ENCODE assay signal across 16 cellular contexts in the genomic region with DNA sequence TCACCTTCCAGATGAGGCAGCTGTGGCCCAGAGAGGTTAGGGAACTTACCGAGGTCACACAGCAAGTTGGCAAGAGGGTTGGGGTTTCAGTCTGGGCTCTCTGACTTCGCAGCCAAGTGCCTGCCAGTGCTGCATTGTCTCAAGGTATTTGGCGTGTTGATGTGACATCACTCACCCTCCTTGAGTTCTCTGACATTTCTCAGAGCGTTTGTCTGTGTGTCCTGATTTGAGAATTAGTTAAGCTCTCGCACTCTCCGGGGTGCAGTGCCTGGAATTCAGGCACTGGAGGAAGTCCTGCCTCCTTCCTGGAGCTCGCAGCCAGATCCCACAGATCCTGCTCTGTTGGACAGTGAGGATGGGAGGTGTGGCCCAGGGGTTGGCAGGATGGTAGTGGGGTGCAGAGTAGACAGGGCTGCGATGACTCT. TPM values are rescaled to one million over a fixed set of nuclear protein-coding genes. Genes with fewer than 3 reads are reported as not detected.
DNase-seq lines count a peak whose midpoint lies in the region; ATAC-seq, FAIRE-seq and TF ChIP-seq lines count a peak whose summit lies in the region.
"Had no signal": no experiment of that assay in that cellular context is flagged by ENCODE, and none has a peak within 500 bp of the region (broad histone marks: within the 10 kb centered on the region; RNA-seq: fewer than 3 reads in every experiment).

No MANE protein-coding gene starts in this region.

- H3K9ac ChIP-seq in astrocyte (ENCODE audit: low read length) (peak overlapping the region; percentile 66), HepG2 (ENCODE audit: insufficient read depth, low read depth, low read length) (peak overlapping the region; percentile 20; the same call in 1 of the 2 replicates)

- DNase-seq in astrocyte (ENCODE audit: low read depth) = no peak
- DNase-seq in HepG2 (ENCODE audit: low spot score) = no peak
- DNase-seq in putamen (ENCODE audit: low spot score) = peak; percentile 42
- DNase-seq in activated CD4-positive, alpha-beta memory T cell treated with anti-CD3 and anti-CD28 coated beads, Interleukin-2, amount 10 ng/mL, durations not matched to agents 7 days and 5 days = no peak
- no peak for DNase-seq in activated CD8-positive, alpha-beta memory T cell treated with anti-CD3 and anti-CD28 coated beads for 24 hours
- DNase-seq in T-helper 2 cell treated with Interferon-gamma antibody and Interleukin-4, amounts not matched to agents 5 μg/mL and 100 μg/mL, for 36 hours (ENCODE audit: low spot score) = no peak
- DNase-seq: activated CD4-positive, alpha-beta T cell treated with anti-CD3 and anti-CD28 coated beads, Interleukin-2, amount 10 ng/mL, durations not matched to agents 7 days and 5 days; CD4-positive, CD25-positive, alpha-beta regulatory T cell; GDM1; NCI-H510A; psoas muscle; stimulated activated naive CD8-positive, alpha-beta T cell treated with anti-CD3 and anti-CD28 coated beads, Interleukin-15, Interleukin-2, amounts not matched to agents 100 U/mL and 50 U/mL, for 24 hours; T-helper 17 cell had no signal

- H2AFZ ChIP-seq in astrocyte (ENCODE audit: low read depth, low read length) (peak overlapping the region; percentile 3), HepG2 (ENCODE audit: low read length) (no peak overlapping the region)

- 86% methylated on average over 7 of the region's 8 CpGs for WGBS in HepG2 (ENCODE audit: low lambda C conversion rate)

- in situ Hi-C loops in HepG2 (cut with HindIII; ENCODE audit: extremely low pct_ligation_motif_present, low pct_unique_long_range_greater_than_20kb) = no loop called here

- H3K27me3 Mint-ChIP-seq in astrocyte (ENCODE audit: low read depth, unreplicated experiment) = no peaks in the 10 kb centered on the region
- H3K27me3 Mint-ChIP-seq in activated CD4-positive, alpha-beta memory T cell treated with anti-CD3 and anti-CD28 coated beads, Interleukin-2, amount 10 ng/mL, durations not matched to agents 7 days and 5 days = no peaks in the 10 kb centered on the region
- no peaks in the 10 kb centered on the region for H3K27me3 Mint-ChIP-seq in T-helper 2 cell treated with Interferon-gamma antibody and Interleukin-4, amounts not matched to agents 5 μg/mL and 100 μg/mL, for 36 hours (ENCODE audit: low read depth)
- H3K27me3 Mint-ChIP-seq: CD4-positive, CD25-positive, alpha-beta regulatory T cell; T-helper 17 cell had no signal

- H3K4me1 Mint-ChIP-seq in astrocyte (ENCODE audit: low read depth, unreplicated experiment) = peaks cover 42% of the 10 kb centered on the region
- no peaks in the 10 kb centered on the region for H3K4me1 Mint-ChIP-seq in activated CD4-positive, alpha-beta memory T cell treated with anti-CD3 and anti-CD28 coated beads, Interleukin-2, amount 10 ng/mL, durations not matched to agents 7 days and 5 days
- H3K4me1 Mint-ChIP-seq in T-helper 2 cell treated with Interferon-gamma antibody and Interleukin-4, amounts not matched to agents 5 μg/mL and 100 μg/mL, for 36 hours (ENCODE audit: low read depth) = no peaks in the 10 kb centered on the region
- H3K4me1 Mint-ChIP-seq: activated CD4-positive, alpha-beta T cell treated with anti-CD3 and anti-CD28 coated beads, Interleukin-2, amount 10 ng/mL, durations not matched to agents 7 days and 5 days; CD4-positive, CD25-positive, alpha-beta regulatory T cell had no signal

- peak overlapping the region; percentile 96 for H3K27ac Mint-ChIP-seq in astrocyte (ENCODE audit: unreplicated experiment)
- H3K27ac Mint-ChIP-seq in activated CD4-positive, alpha-beta memory T cell treated with anti-CD3 and anti-CD28 coated beads, Interleukin-2, amount 10 ng/mL, durations not matched to agents 7 days and 5 days = no peak overlapping the region
- H3K27ac Mint-ChIP-seq in T-helper 2 cell treated with Interferon-gamma antibody and Interleukin-4, amounts not matched to agents 5 μg/mL and 100 μg/mL, for 36 hours = no peak overlapping the region
- H3K27ac Mint-ChIP-seq: activated CD4-positive, alpha-beta T cell treated with anti-CD3 and anti-CD28 coated beads, Interleukin-2, amount 10 ng/mL, durations not matched to agents 7 days and 5 days; activated T-helper 1 cell treated with anti-CD3 and anti-CD28 coated beads, Interleukin-12 subunit alpha, Interleukin-12 subunit beta, Interleukin-2, Interleukin-4 antibody, amounts not matched to agents 30 ng/mL and 10 ng/mL and 1 ng/mL, durations not matched to agents 14 hours and 24 hours and 36 hours; CD4-positive, CD25-positive, alpha-beta regulatory T cell; T-helper 17 cell had no signal

- peak overlapping the region; percentile 72 for H3K4me2 ChIP-seq in astrocyte (ENCODE audit: low read length)
- H3K4me2 ChIP-seq in HepG2 (ENCODE audit: low read depth, low read length) = peak overlapping the region; percentile 8; the same call in 1 of the 2 replicates

- H3K9me3 ChIP-seq in HEK293 (ENCODE audit: control insufficient read depth, insufficient read depth, low read depth, low read length) (no peaks in the 10 kb centered on the region), astrocyte (ENCODE audit: insufficient read depth, low read depth, low read length) (no peaks in the 10 kb centered on the region), HepG2 (ENCODE audit: low read length) (no peaks in the 10 kb centered on the region)
- H3K9me3 ChIP-seq: psoas muscle had no signal

- H3K4me3 ChIP-seq in HEK293 (ENCODE audit: low read depth, low read length) (no peak overlapping the region), astrocyte (ENCODE audit: insufficient read depth, low read depth, low read length) (no peak overlapping the region), HepG2 (replicated peaks in 1 of 3; ENCODE audit: insufficient read depth in 1 of 3, low read depth in 2 of 3, low read length in 3 of 3) (no peak overlapping the region)
- H3K4me3 ChIP-seq: psoas muscle had no signal

- H4K20me1 ChIP-seq in astrocyte (ENCODE audit: insufficient read depth, low read length) (no peaks in the 10 kb centered on the region), HepG2 (ENCODE audit: insufficient read depth, low read length) (no peaks in the 10 kb centered on the region)

- ATAC-seq in HepG2 (no peak), HG03457 (IDR thresholded peaks at IDR 0.05; ENCODE audit: unreplicated experiment) (no peak)
- ATAC-seq: psoas muscle; stimulated activated naive CD8-positive, alpha-beta T cell treated with anti-CD3 and anti-CD28 coated beads, Interleukin-15, Interleukin-2, amounts not matched to agents 100 U/mL and 50 U/mL, for 24 hours; T-helper 17 cell had no signal

- H3K36me3 Mint-ChIP-seq in astrocyte (ENCODE audit: low read depth, unreplicated experiment) = no peaks in the 10 kb centered on the region
- H3K36me3 Mint-ChIP-seq in activated CD4-positive, alpha-beta memory T cell treated with anti-CD3 and anti-CD28 coated beads, Interleukin-2, amount 10 ng/mL, durations not matched to agents 7 days and 5 days (ENCODE audit: low read depth) = no peaks in the 10 kb centered on the region
- no peaks in the 10 kb centered on the region for H3K36me3 Mint-ChIP-seq in T-helper 2 cell treated with Interferon-gamma antibody and Interleukin-4, amounts not matched to agents 5 μg/mL and 100 μg/mL, for 36 hours (ENCODE audit: low read depth)
- H3K36me3 Mint-ChIP-seq: CD4-positive, CD25-positive, alpha-beta regulatory T cell had no signal

- no peak for FAIRE-seq in astrocyte (lab: Jason Lieb, UNC)
- FAIRE-seq in HepG2 (lab: Jason Lieb, UNC) = no peak

- no peak for TF ChIP-seq EP300 in HepG2 (IDR thresholded peaks at IDR 0.05; ENCODE audit: low read depth in 2 of 2, low read length in 2 of 2)
- TF ChIP-seq EP300 in HepG2 (CRISPR knock-in tag; IDR thresholded peaks at IDR 0.05; ENCODE audit: borderline replicate concordance) = no peak

- CTCF ChIA-PET in HEK293 (lab: Yijun Ruan, JAX) (interaction anchor here (0.8 to 1.9 kb wide), 4 partner anchors 16 to 43 kb away, joined by 3 to 5 read pairs (median 4); a partner anchor contains a TSS), HepG2 (lab: Yijun Ruan, JAX; ENCODE audit: low intra/inter-chr PET ratio, low total read pairs) (no interaction called here)
- CTCF ChIA-PET in activated CD4-positive, alpha-beta memory T cell treated with anti-CD3 and anti-CD28 coated beads, Interleukin-2, amount 10 ng/mL, durations not matched to agents 7 days and 5 days (lab: Charles Lee) = no interaction called here

- TF ChIP-seq POLR2A in HepG2 (IDR thresholded peaks at IDR 0.05; ENCODE audit: insufficient read depth in 1 of 2, low read depth in 2 of 2, low read length in 2 of 2) = no peak

- POLR2A ChIA-PET in HEK293 (lab: Yijun Ruan, JAX) = interaction anchor here (2.1 to 3.2 kb wide), 2 partner anchors 12 to 25 kb away, joined by 7 to 15 read pairs; a partner anchor contains a TSS
- POLR2A ChIA-PET in HepG2 (lab: Yijun Ruan, JAX) = interaction anchor here (1.6 to 4.2 kb wide), 5 partner anchors 12 to 45 kb away, joined by 4 to 44 read pairs (median 23); a partner anchor contains a TSS
- POLR2A ChIA-PET in activated CD4-positive, alpha-beta memory T cell treated with anti-CD3 and anti-CD28 coated beads, Interleukin-2, amount 10 ng/mL, durations not matched to agents 7 days and 5 days (lab: Charles Lee) = no interaction called here

- intact Hi-C loops in HepG2 (cut with micrococcal nuclease; ENCODE audit: unreplicated experiment) = no loop called here

- TF ChIP-seq CTCF in HEK293 (tag by site-specific recombination; IDR thresholded peaks at IDR 0.05) (no peak), astrocyte (IDR thresholded peaks at IDR 0.05; ENCODE audit: insufficient read depth, low read depth, low read length) (no peak), HepG2 (CRISPR knock-in tag; IDR thresholded peaks at IDR 0.05) (no peak)

- no peak for TF ChIP-seq RAD21 in HepG2 (CRISPR knock-in tag; IDR thresholded peaks at IDR 0.05)

- H3K27me3 ChIP-seq in astrocyte (ENCODE audit: insufficient read depth, low read length) (no peaks in the 10 kb centered on the region), HepG2 (ENCODE audit: control insufficient read depth in 1 of 2, insufficient read depth in 2 of 2, low read length in 2 of 2) (no peaks in the 10 kb centered on the region)

- BruUV-seq in HepG2 (replicated peaks; lab: Mats Ljungman, UMichigan) = TSS peak; percentile 49

- no peaks in the 10 kb centered on the region for H3K9me3 Mint-ChIP-seq in astrocyte (ENCODE audit: unreplicated experiment)
- no peaks in the 10 kb centered on the region for H3K9me3 Mint-ChIP-seq in activated CD4-positive, alpha-beta memory T cell treated with anti-CD3 and anti-CD28 coated beads, Interleukin-2, amount 10 ng/mL, durations not matched to agents 7 days and 5 days
- no peaks in the 10 kb centered on the region for H3K9me3 Mint-ChIP-seq in T-helper 2 cell treated with Interferon-gamma antibody and Interleukin-4, amounts not matched to agents 5 μg/mL and 100 μg/mL, for 36 hours
- H3K9me3 Mint-ChIP-seq: activated CD4-positive, alpha-beta T cell treated with anti-CD3 and anti-CD28 coated beads, Interleukin-2, amount 10 ng/mL, durations not matched to agents 7 days and 5 days; activated T-helper 1 cell treated with anti-CD3 and anti-CD28 coated beads, Interleukin-12 subunit alpha, Interleukin-12 subunit beta, Interleukin-2, Interleukin-4 antibody, amounts not matched to agents 30 ng/mL and 10 ng/mL and 1 ng/mL, durations not matched to agents 14 hours and 24 hours and 36 hours; CD4-positive, CD25-positive, alpha-beta regulatory T cell had no signal

- no peak overlapping the region for H3K27ac ChIP-seq in HEK293 (ENCODE audit: extremely low read depth, low read depth, low read length)
- peak overlapping the region; percentile 84 for H3K27ac ChIP-seq in astrocyte (ENCODE audit: low read depth, low read length)
- peak overlapping the region; percentile 41 for H3K27ac ChIP-seq in HepG2 (ENCODE audit: extremely low read length, insufficient read depth, low read length)
- H3K27ac ChIP-seq: psoas muscle had no signal

- H3K4me1 ChIP-seq in HEK293 (ENCODE audit: control insufficient read depth, insufficient read depth, low read length) (peaks cover 11% of the 10 kb centered on the region; the same call in 1 of the 2 replicates), astrocyte (ENCODE audit: insufficient read depth, low read length) (peaks cover 46% of the 10 kb centered on the region), HepG2 (ENCODE audit: insufficient read depth, low read length) (peaks cover 65% of the 10 kb centered on the region)
- H3K4me1 ChIP-seq: psoas muscle had no signal

- H3K79me2 ChIP-seq in astrocyte (ENCODE audit: insufficient read depth, low read length) = no peaks in the 10 kb centered on the region
- H3K79me2 ChIP-seq in HepG2 (ENCODE audit: insufficient read depth, low read length) = peaks cover 15% of the 10 kb centered on the region

- no peak overlapping the region for H3K4me3 Mint-ChIP-seq in astrocyte (ENCODE audit: unreplicated experiment)
- H3K4me3 Mint-ChIP-seq in activated CD4-positive, alpha-beta memory T cell treated with anti-CD3 and anti-CD28 coated beads, Interleukin-2, amount 10 ng/mL, durations not matched to agents 7 days and 5 days = no peak overlapping the region
- no peak overlapping the region for H3K4me3 Mint-ChIP-seq in T-helper 2 cell treated with Interferon-gamma antibody and Interleukin-4, amounts not matched to agents 5 μg/mL and 100 μg/mL, for 36 hours
- H3K4me3 Mint-ChIP-seq: activated CD4-positive, alpha-beta T cell treated with anti-CD3 and anti-CD28 coated beads, Interleukin-2, amount 10 ng/mL, durations not matched to agents 7 days and 5 days; activated T-helper 1 cell treated with anti-CD3 and anti-CD28 coated beads, Interleukin-12 subunit alpha, Interleukin-12 subunit beta, Interleukin-2, Interleukin-4 antibody, amounts not matched to agents 30 ng/mL and 10 ng/mL and 1 ng/mL, durations not matched to agents 14 hours and 24 hours and 36 hours; CD4-positive, CD25-positive, alpha-beta regulatory T cell; T-helper 17 cell had no signal

- no peaks in the 10 kb centered on the region; a peak in 1 of 3 replicates for H3K36me3 ChIP-seq in HEK293 (ENCODE audit: control insufficient read depth in 2 of 2, insufficient read depth in 1 of 2, low read length in 2 of 2)
- H3K36me3 ChIP-seq in astrocyte (ENCODE audit: insufficient read depth, low read length) = no peaks in the 10 kb centered on the region
- H3K36me3 ChIP-seq in HepG2 (replicated peaks in 1 of 2; ENCODE audit: control insufficient read depth in 1 of 2, insufficient read depth in 2 of 2, low read length in 2 of 2) = no peaks in the 10 kb centered on the region

RNA-seq across cellular contexts. Expression of a gene that starts 25.7 kb away (rescaled TPM):
- total RNA-seq in astrocyte = 33.6 and 48.6 TPM in 2 replicates
- 17.3 and 17.9 TPM in 2 replicates for total RNA-seq in HepG2 (2016; rRNA removed; fragmentation: Illumina TruSeq; extraction: Trizol)
- total RNA-seq in HepG2 (2016; cell fraction: cytosol; rRNA removed; fragmentation: Illumina TruSeq; extraction: Trizol; ENCODE audit: low read depth) = 3.2 and 4.1 TPM in 2 replicates
- total RNA-seq in HepG2 (2016; cell fraction: insoluble cytoplasmic fraction; rRNA removed; fragmentation: Illumina TruSeq; extraction: Trizol) = 16.2 and 18.5 TPM in 2 replicates
- total RNA-seq in HepG2 (2016; cell fraction: membrane; rRNA removed; fragmentation: Illumina TruSeq; extraction: Trizol) = 11.3 and 13.4 TPM in 2 replicates
- 11.5 and 19.6 TPM in 2 replicates for total RNA-seq in HepG2 (2016; cell fraction: nucleus; rRNA removed; fragmentation: Illumina TruSeq; extraction: Trizol)
- 8.3 and 9.3 TPM in 2 replicates for polyA plus RNA-seq in HepG2 (2011; rRNA removed)
- 5.7 and 5.8 TPM in 2 replicates for polyA plus RNA-seq in HepG2 (2011; cell fraction: cytosol; rRNA removed)
- polyA plus RNA-seq in HepG2 (2011; cell fraction: nucleus; rRNA removed) = 9.7 and 10.0 TPM in 2 replicates
- 8.6 and 11.5 TPM in 2 replicates for polyA plus RNA-seq in HepG2 (2012)
- 1.6 and 2.5 TPM in 2 replicates for polyA plus RNA-seq in HepG2 (2016; cell fraction: cytosol; fragmentation: Illumina TruSeq; extraction: Trizol; ENCODE audit: low read depth)
- 16.5 and 17.8 TPM in 2 replicates for polyA plus RNA-seq in HepG2 (2016; cell fraction: insoluble cytoplasmic fraction; fragmentation: Illumina TruSeq; extraction: Trizol; ENCODE audit: low read depth)
- polyA plus RNA-seq in HepG2 (2016; cell fraction: membrane; fragmentation: Illumina TruSeq; extraction: Trizol; ENCODE audit: low read depth) = 7.0 and 8.7 TPM in 2 replicates
- 16.3 and 18.5 TPM in 2 replicates for polyA plus RNA-seq in HepG2 (2016; cell fraction: nucleus; fragmentation: Illumina TruSeq; extraction: Trizol; ENCODE audit: insufficient read depth, low read depth)
- polyA minus RNA-seq in HepG2 (2011; rRNA and poly(A)+ RNA removed; ENCODE audit: low replicate concordance) = 12.6 and 55.5 TPM in 2 replicates
- 6.4 and 7.6 TPM in 2 replicates for polyA minus RNA-seq in HepG2 (2011; cell fraction: cytosol; rRNA and poly(A)+ RNA removed)
- polyA minus RNA-seq in HepG2 (2011; cell fraction: nucleus; rRNA and poly(A)+ RNA removed) = 12.2 and 12.5 TPM in 2 replicates
- not detected for total RNA-seq in activated CD4-positive, alpha-beta memory T cell treated with anti-CD3 and anti-CD28 coated beads, Interleukin-2, amount 10 ng/mL, durations not matched to agents 7 days and 5 days
